8 cellular contexts compared by ENCODE assay signal in the genomic region with DNA sequence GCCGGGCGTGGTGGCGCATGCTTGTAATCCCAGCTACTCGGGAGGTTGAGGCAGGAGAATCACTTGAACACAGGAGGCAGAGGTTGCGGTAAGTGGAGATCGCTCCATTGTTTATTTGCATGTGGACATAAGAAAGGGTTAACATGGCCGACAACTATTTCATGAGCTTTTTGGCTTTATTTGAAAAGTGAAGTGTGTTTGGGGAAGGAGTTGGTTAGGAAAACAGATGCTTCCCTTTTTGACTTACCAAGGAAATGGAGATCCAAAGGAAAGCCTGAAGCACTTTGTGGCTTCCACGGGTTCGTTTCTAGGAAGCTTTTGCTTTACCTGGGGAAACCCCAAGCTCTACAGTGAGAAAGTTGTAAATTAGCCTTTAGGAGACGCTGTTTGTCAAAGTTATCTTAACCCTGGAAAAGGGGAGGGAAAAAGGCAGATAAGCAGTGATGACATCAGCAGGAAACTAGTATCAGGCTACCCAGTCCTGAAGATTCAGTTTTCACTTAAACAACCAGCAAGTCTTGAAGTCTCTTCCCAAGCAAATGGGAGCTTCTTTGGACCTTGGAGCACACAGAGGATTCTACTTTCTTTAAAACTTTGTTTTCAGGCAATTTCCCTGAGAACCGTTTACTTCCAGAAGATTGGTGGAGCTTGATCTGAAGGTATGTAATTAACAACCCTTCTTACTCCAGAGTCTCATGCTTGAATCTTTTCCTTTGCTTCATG. TPM values are rescaled to one million over a fixed set of nuclear protein-coding genes. Genes with fewer than 3 reads are reported as not detected.
A peak's percentile ranks its signal among the peaks of the same experiment; 100 is the strongest.
DNase-seq lines count a peak whose midpoint lies in the region; ATAC-seq and TF ChIP-seq lines count a peak whose summit lies in the region.

A gene with protein sequence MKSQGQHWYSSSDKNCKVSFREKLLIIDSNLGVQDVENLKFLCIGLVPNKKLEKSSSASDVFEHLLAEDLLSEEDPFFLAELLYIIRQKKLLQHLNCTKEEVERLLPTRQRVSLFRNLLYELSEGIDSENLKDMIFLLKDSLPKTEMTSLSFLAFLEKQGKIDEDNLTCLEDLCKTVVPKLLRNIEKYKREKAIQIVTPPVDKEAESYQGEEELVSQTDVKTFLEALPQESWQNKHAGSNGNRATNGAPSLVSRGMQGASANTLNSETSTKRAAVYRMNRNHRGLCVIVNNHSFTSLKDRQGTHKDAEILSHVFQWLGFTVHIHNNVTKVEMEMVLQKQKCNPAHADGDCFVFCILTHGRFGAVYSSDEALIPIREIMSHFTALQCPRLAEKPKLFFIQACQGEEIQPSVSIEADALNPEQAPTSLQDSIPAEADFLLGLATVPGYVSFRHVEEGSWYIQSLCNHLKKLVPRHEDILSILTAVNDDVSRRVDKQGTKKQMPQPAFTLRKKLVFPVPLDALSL (plus strand): TSS at position 492 of the 723 bp plus-strand sequence. CDS start 2,637 bp downstream, outside the sequence.

- intact Hi-C loops in CD4-positive, alpha-beta T cell (cut with DNase I, micrococcal nuclease) = loop anchor here (1.0 to 5.0 kb wide), 7 partner anchors 8 to 994 kb away; a partner anchor contains a TSS
- intact Hi-C loops in PC-9 (cut with micrococcal nuclease; ENCODE audit: unreplicated experiment) (loop anchor here (1.0 to 5.0 kb wide), 3 partner anchors 49 to 994 kb away; no protein-coding TSS in a partner anchor), lower lobe of right lung (cut with DNase I) (no loop called here), aorta (cut with DNase I) (no loop called here), testis (cut with DNase I; ENCODE audit: low total_unique reads) (no loop called here)

- H3K27me3 ChIP-seq in CD4-positive, alpha-beta T cell (ENCODE audit: control insufficient read depth, insufficient read depth, low read length) = no peaks in the 10 kb centered on the region
- H3K27me3 ChIP-seq in PC-9 (ENCODE audit: insufficient read depth, low read depth) (no peaks in the 10 kb centered on the region), lower lobe of right lung (ENCODE audit: low read depth) (no peaks in the 10 kb centered on the region), aorta (ENCODE audit: control insufficient read depth in 1 of 2, insufficient read depth in 2 of 2, low read length in 1 of 2) (no peaks in the 10 kb centered on the region), testis (no peaks in the 10 kb centered on the region)

- TF ChIP-seq POLR2A in testis (IDR thresholded peaks at IDR 0.05) = no peak

- POLR2A ChIA-PET in CD4-positive, alpha-beta T cell (lab: Charles Lee) = interaction anchor here (0.6 to 3.3 kb wide), 26 partner anchors 9 to 319 kb away, joined by 3 to 120 read pairs (median 5); a partner anchor contains a TSS
- POLR2A ChIA-PET in PC-9 (lab: Charles Lee; ENCODE audit: unreplicated experiment) = interaction anchor here (0.6 to 1.5 kb wide), 5 partner anchors 49 to 406 kb away, joined by 3 to 24 read pairs (median 4); no protein-coding TSS in a partner anchor

- peak within 1 kb of the TSS; percentile 69 for H3K4me2 ChIP-seq in PC-9

- H3K36me3 Mint-ChIP-seq in CD4-positive, alpha-beta T cell (ENCODE audit: low read depth) = peaks cover 38% of the 10 kb centered on the region

- H3K9me3 ChIP-seq in CD4-positive, alpha-beta T cell (ENCODE audit: control insufficient read depth, low read length) = no peaks in the 10 kb centered on the region
- H3K9me3 ChIP-seq in PC-9 (ENCODE audit: insufficient read depth, low read depth) (no peaks in the 10 kb centered on the region), lower lobe of right lung (no peaks in the 10 kb centered on the region), aorta (ENCODE audit: control insufficient read depth, low read length) (no peaks in the 10 kb centered on the region), testis (no peaks in the 10 kb centered on the region)

- WGBS in aorta, 2 donors = 48 to 52% methylated on average over 11 of the region's 11 CpGs
- 59 to 60% methylated on average over 11 of the region's 11 CpGs for WGBS in testis, 2 donors

- H3K36me3 ChIP-seq in PC-9 (ENCODE audit: low read depth) (no peaks in the 10 kb centered on the region), lower lobe of right lung (peaks cover 22% of the 10 kb centered on the region), aorta (ENCODE audit: control insufficient read depth in 1 of 2, insufficient read depth in 2 of 2, low read length in 1 of 2) (no peaks in the 10 kb centered on the region), testis (ENCODE audit: low read depth, missing control alignments) (no peaks in the 10 kb centered on the region)

- peak within 1 kb of the TSS; percentile 76 for H2AFZ ChIP-seq in PC-9

- H3K27me3 Mint-ChIP-seq in CD4-positive, alpha-beta T cell = no peaks in the 10 kb centered on the region

- H3K4me3 Mint-ChIP-seq in CD4-positive, alpha-beta T cell = peak within 1 kb of the TSS; percentile 96

- TF ChIP-seq CTCF in CD4-positive, alpha-beta T cell (IDR thresholded peaks at IDR 0.05) = peak; percentile 64
- TF ChIP-seq CTCF in PC-9 (conservative IDR thresholded peaks at IDR 0.05) (peak; percentile 64), coronary artery (IDR thresholded peaks at IDR 0.05) (no peak), lower lobe of right lung (IDR thresholded peaks at IDR 0.05) (peak; percentile 55), testis (IDR thresholded peaks at IDR 0.05) (peak in 1 of 3 experiments; percentile 29)

- H3K9me2 ChIP-seq in PC-9 (ENCODE audit: insufficient read depth) = no peaks in the 10 kb centered on the region

- CTCF ChIA-PET in CD4-positive, alpha-beta T cell (lab: Charles Lee) = interaction anchor here (0.6 to 2.7 kb wide), 26 partner anchors 11 to 316 kb away, joined by 3 to 105 read pairs (median 4); a partner anchor contains a TSS
- CTCF ChIA-PET in PC-9 (lab: Charles Lee) = interaction anchor here (0.6 to 3.2 kb wide), 6 partner anchors 47 to 569 kb away, joined by 3 to 59 read pairs (median 4); no protein-coding TSS in a partner anchor

- H3K4me1 ChIP-seq in PC-9 (replicated peaks; ENCODE audit: insufficient read depth) (0 out of 2 replicates have a peak, but pooled peaks cover 17% of the 10 kb centered on the region), lower lobe of right lung (peaks cover 29% of the 10 kb centered on the region), aorta (ENCODE audit: control insufficient read depth in 1 of 2, insufficient read depth in 2 of 2, low read length in 2 of 2) (no peaks in the 10 kb centered on the region), testis (no peaks in the 10 kb centered on the region)

- H3K9me3 Mint-ChIP-seq in CD4-positive, alpha-beta T cell = no peaks in the 10 kb centered on the region

- H3K4me1 Mint-ChIP-seq in CD4-positive, alpha-beta T cell (ENCODE audit: low read depth) = peaks cover 45% of the 10 kb centered on the region

- peak; percentile 89 for ATAC-seq in CD4-positive, alpha-beta T cell (ENCODE audit: poor library complexity)
- peak; percentile 79 for ATAC-seq in GM18907 (IDR thresholded peaks at IDR 0.05; ENCODE audit: unreplicated experiment)
- ATAC-seq in HG03135 (IDR thresholded peaks at IDR 0.05; ENCODE audit: unreplicated experiment) = peak; percentile 66
- peak; percentile 85 to 94 for ATAC-seq in lower lobe of right lung
- ATAC-seq in aorta (ENCODE audit: low FRiP score) = peak; percentile 67

- H4K20me1 ChIP-seq in PC-9 (ENCODE audit: insufficient read depth) = no peaks in the 10 kb centered on the region

- H3K79me2 ChIP-seq in PC-9 (ENCODE audit: low read depth) = no peaks in the 10 kb centered on the region

- peak within 1 kb of the TSS; percentile 69 for H3K27ac ChIP-seq in CD4-positive, alpha-beta T cell (ENCODE audit: low read depth, low read length)
- H3K27ac ChIP-seq in PC-9 (peak within 1 kb of the TSS; percentile 31), coronary artery (peak within 1 kb of the TSS in 1 of 2 donors; percentile 42), lower lobe of right lung (peak within 1 kb of the TSS; percentile 74), aorta (ENCODE audit: low read depth in 1 of 2, low read length in 2 of 2) (no peak within 1 kb of the TSS), testis (peak within 1 kb of the TSS in 1 of 2 donors; percentile 58)

- H3K27ac Mint-ChIP-seq in CD4-positive, alpha-beta T cell = peak within 1 kb of the TSS; percentile 91

- DNase-seq in CD4-positive, alpha-beta T cell = no peak
- DNase-seq in PC-9 (peak; percentile 44 to 80), coronary artery (ENCODE audit: low spot score) (no peak), lower lobe of right lung (no peak), aorta (no peak), testis (no peak)

- no TSS peak for BruUV-seq in PC-9 (replicated peaks; lab: Mats Ljungman, UMichigan)

- peak within 1 kb of the TSS; percentile 57 for H3K4me3 ChIP-seq in PC-9
- peak within 1 kb of the TSS; percentile 58 for H3K4me3 ChIP-seq in coronary artery
- peak within 1 kb of the TSS; percentile 61 for H3K4me3 ChIP-seq in lower lobe of right lung
- H3K4me3 ChIP-seq in aorta (ENCODE audit: low read length in 2 of 2) = peak within 1 kb of the TSS; percentile 28 to 55
- H3K4me3 ChIP-seq in testis = peak within 1 kb of the TSS in 1 of 2 donors; percentile 19

- H3F3A ChIP-seq in PC-9 (ENCODE audit: insufficient read depth, low read depth) = no peaks in the 10 kb centered on the region

RNA-seq across cellular contexts. Expression of the gene that starts here (rescaled TPM):
- 10 to 100 TPM; 12.6 to 13.7 TPM for total RNA-seq in CD4-positive, alpha-beta T cell
- total RNA-seq in PC-9 (2021) (15.2 and 16.9 TPM in 2 replicates), lower lobe of right lung (26.7 TPM), aorta (10 to 100 TPM in 1 of 2 donors, 1 to 10 TPM in 1; 8.1 to 26.1 TPM), testis (10 to 100 TPM in 1 of 2 donors, 1 to 10 TPM in 1; 5.2 to 10.4 TPM)
- polyA plus RNA-seq in aorta (1 to 10 TPM; 1.1 to 3.4 TPM), testis (ENCODE audit: insufficient read depth, low read depth, low replicate concordance) (2.4 TPM)

Comparison
In these comparisons a context has a peak if more than half of its experiments do, and no peak if none do; other contexts are left out.
1. DNase-seq: peak in PC-9 (2 of 2); none in CD4-positive, alpha-beta T cell (0 of 10), coronary artery (single experiment), lower lobe of right lung (single experiment), aorta (0 of 2) and testis (single experiment).
2. H3K27ac ChIP-seq: peak in CD4-positive, alpha-beta T cell (single experiment), PC-9 (single experiment) and lower lobe of right lung (single experiment); none in aorta (0 of 2).
3. intact Hi-C loops: an anchor here in CD4-positive, alpha-beta T cell (1.0 to 5.0 kb wide) and PC-9 (1.0 to 5.0 kb wide); none called in lower lobe of right lung, aorta and testis.
4. Peak in every context shown above with its lines, with median percentiles within 50 percentile points of each other: ATAC-seq.